8 cellular contexts compared by ENCODE assay signal in genomic region chr10:69866688-69867461, GRCh38.
A peak's percentile ranks its signal among the peaks of the same experiment; 100 is the strongest.
DNase-seq lines count a peak whose midpoint lies in the region; ATAC-seq and TF ChIP-seq lines count a peak whose summit lies in the region.

No MANE protein-coding gene starts in this region.

- H3K4me3 Mint-ChIP-seq in nephron = peak overlapping the region; percentile 35 to 56 (median 41)
- no peak overlapping the region for H3K4me3 Mint-ChIP-seq in activated T-cell treated with anti-CD3 and anti-CD28 coated beads, Interleukin-2, amount 50 U/mL, for 24 hours

- TF ChIP-seq CTCF in nephron (IDR thresholded peaks at IDR 0.05; ENCODE audit: unreplicated experiment in 3 of 3) = no peak

- peaks cover 4% of the 10 kb centered on the region for H3K27me3 Mint-ChIP-seq in nephron (ENCODE audit: low read depth)
- H3K27me3 Mint-ChIP-seq in activated T-cell treated with anti-CD3 and anti-CD28 coated beads, Interleukin-2, amount 50 U/mL, for 24 hours = peaks cover 5% of the 10 kb centered on the region

- H3K9me3 Mint-ChIP-seq in nephron = no peaks in the 10 kb centered on the region
- H3K9me3 Mint-ChIP-seq in activated T-cell treated with anti-CD3 and anti-CD28 coated beads, Interleukin-2, amount 50 U/mL, for 24 hours = no peaks in the 10 kb centered on the region

- H3K27ac Mint-ChIP-seq in nephron = peak overlapping the region; percentile 70 to 88 (median 88)
- no peak overlapping the region for H3K27ac Mint-ChIP-seq in activated T-cell treated with anti-CD3 and anti-CD28 coated beads, Interleukin-2, amount 50 U/mL, for 24 hours

- DNase-seq in ACHN (peak; percentile 87), NCI-H69 (lab: John Stamatoyannopoulos, UW) (peak; percentile 25), fibroblast of gingiva (ENCODE audit: low read depth) (peak; percentile 84)
- no peak for DNase-seq in activated T-cell treated with anti-CD3 and anti-CD28 coated beads, Interleukin-2, amount 50 U/mL, for 24 hours

- H3K36me3 Mint-ChIP-seq in nephron (ENCODE audit: low read depth) = no peaks in the 10 kb centered on the region
- no peaks in the 10 kb centered on the region for H3K36me3 Mint-ChIP-seq in activated T-cell treated with anti-CD3 and anti-CD28 coated beads, Interleukin-2, amount 50 U/mL, for 24 hours (ENCODE audit: low read depth)

- ATAC-seq in GM21515 (IDR thresholded peaks at IDR 0.05; ENCODE audit: unreplicated experiment) (no peak), GM18858 (IDR thresholded peaks at IDR 0.05; ENCODE audit: unreplicated experiment) (no peak), HG02610 (IDR thresholded peaks at IDR 0.05; ENCODE audit: unreplicated experiment) (no peak)

- peaks cover 63% of the 10 kb centered on the region for H3K4me1 Mint-ChIP-seq in nephron
- no peaks in the 10 kb centered on the region for H3K4me1 Mint-ChIP-seq in activated T-cell treated with anti-CD3 and anti-CD28 coated beads, Interleukin-2, amount 50 U/mL, for 24 hours (ENCODE audit: low read depth)

- in situ Hi-C loops in ACHN (cut with HindIII; ENCODE audit: low pct_ligation_motif_present, low pct_unique_long_range_greater_than_20kb, low sequenced_read_pairs) = no loop called here
